ENCODE assay signal across 11 cellular contexts in genomic region chr6:130912451-130912850, GRCh38.
"Had no signal": no experiment of that assay in that cellular context is flagged by ENCODE, and none has a peak within 500 bp of the region (broad histone marks: within the 10 kb centered on the region; RNA-seq: fewer than 3 reads in every experiment).

No MANE protein-coding gene starts in this region.

- H3K36me3 ChIP-seq: cardiac muscle cell, left lung, right atrium auricular region, thyroid gland had no signal

- H3K27me3 ChIP-seq: cardiac muscle cell, foreskin keratinocyte, left lung, right atrium auricular region, thyroid gland had no signal

- H3K4me3 ChIP-seq: cardiac muscle cell, left lung, right atrium auricular region, smooth muscle cell, thyroid gland had no signal

- H3K4me1 ChIP-seq: foreskin keratinocyte, left lung, thyroid gland had no signal

- DNase-seq: activated CD4-positive, CD25-positive, alpha-beta regulatory T cell; activated naive CD4-positive, alpha-beta T cell; amniotic stem cell; foreskin keratinocyte; left lung; stimulated activated CD4-positive, alpha-beta T cell treated with anti-CD3 and anti-CD28 coated beads, Interleukin-4, amount 100 ng/mL, for 1 hour; T-helper 9 cell; thyroid gland had no signal

- H3K9me3 ChIP-seq: thyroid gland had no signal

- ATAC-seq: foreskin keratinocyte, left lung had no signal

- H3K27ac ChIP-seq: cardiac muscle cell, foreskin keratinocyte, left lung, right atrium auricular region, thyroid gland had no signal
